Comparison of ENCODE assay signal across 8 cellular contexts in the genomic region with DNA sequence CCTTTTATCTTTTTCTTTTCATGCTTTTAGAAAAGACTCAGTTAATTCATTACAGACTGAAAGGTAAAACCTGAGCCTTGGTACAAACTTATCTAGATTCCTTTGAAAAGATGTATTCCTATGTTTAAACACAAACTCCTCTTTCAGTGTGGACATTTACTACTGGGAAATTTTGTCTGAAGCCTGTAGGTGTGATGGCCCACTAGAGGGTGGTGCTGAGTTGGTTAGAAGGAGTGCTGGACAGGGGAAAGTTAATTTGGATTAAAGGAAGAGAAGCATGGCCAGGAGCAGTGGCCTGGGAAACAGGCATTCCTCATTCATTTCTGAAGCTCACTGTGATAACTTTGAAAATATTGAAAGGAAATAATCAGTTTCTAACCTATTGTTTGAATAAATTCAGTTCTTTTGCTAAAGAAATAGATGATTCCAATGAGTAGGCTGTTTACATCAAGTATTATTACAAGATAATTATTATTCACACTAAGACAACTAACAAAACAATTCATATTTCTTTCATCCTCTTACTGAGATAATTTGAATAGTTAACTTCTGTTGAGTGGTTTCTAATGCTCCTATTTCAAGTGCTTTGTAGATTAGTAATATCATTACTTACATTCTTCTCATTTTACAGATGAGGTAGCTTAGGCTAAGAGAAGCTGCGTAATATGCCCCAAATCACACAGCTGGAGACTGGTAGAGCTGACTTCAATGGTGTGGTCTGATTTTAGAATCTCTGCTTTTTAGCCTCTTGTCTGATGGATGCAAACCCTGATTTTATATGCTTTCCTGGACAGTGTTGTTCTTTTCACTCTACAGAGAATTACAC.
DNase-seq lines count a peak whose midpoint lies in the region; ATAC-seq and TF ChIP-seq lines count a peak whose summit lies in the region.

No MANE protein-coding gene starts in this region.

- ATAC-seq in HG02610 (IDR thresholded peaks at IDR 0.05; ENCODE audit: unreplicated experiment) (peak; percentile 80), body of pancreas (peak; percentile 68)

- WGBS in body of pancreas, 2 donors, result 100% methylated on average over 1 of the region's 1 CpG

- H3K4me1 ChIP-seq in body of pancreas, result no peaks in the 10 kb centered on the region

- H3K4me3 ChIP-seq in body of pancreas, result no peak overlapping the region
- H3K4me3 ChIP-seq in kidney epithelial cell (ENCODE audit: low read depth, low read length), result no peak overlapping the region

- no peaks in the 10 kb centered on the region for H3K9me3 ChIP-seq in body of pancreas

- no peaks in the 10 kb centered on the region for H3K36me3 ChIP-seq in body of pancreas (replicated peaks in 1 of 2; ENCODE audit: insufficient read depth in 1 of 2, low read depth in 2 of 2)
- H3K36me3 ChIP-seq in kidney epithelial cell (ENCODE audit: control insufficient read depth, insufficient read depth, low read length), result no peaks in the 10 kb centered on the region

- no peak overlapping the region for H3K27ac ChIP-seq in body of pancreas

- peak; percentile 28 to 53 (median 43) for TF ChIP-seq CTCF in body of pancreas (IDR thresholded peaks at IDR 0.05)
- peak; percentile 91 for TF ChIP-seq CTCF in kidney epithelial cell (IDR thresholded peaks at IDR 0.05; ENCODE audit: insufficient read depth, low read length, poor library complexity, severe bottlenecking)

- no peak for TF ChIP-seq POLR2A in body of pancreas (IDR thresholded peaks at IDR 0.05)

- H3K27me3 ChIP-seq in body of pancreas, result no peaks in the 10 kb centered on the region
- no peaks in the 10 kb centered on the region for H3K27me3 ChIP-seq in kidney epithelial cell (ENCODE audit: control insufficient read depth, insufficient read depth, low read length)

- intact Hi-C loops in body of pancreas (cut with DNase I), result no loop called here

- DNase-seq in A172 (ENCODE audit: low spot score), result peak; percentile 63
- peak; percentile 66 for DNase-seq in GM03348 (ENCODE audit: low spot score)
- DNase-seq in NCI-H2227 (lab: John Stamatoyannopoulos, UW; ENCODE audit: unreplicated experiment), result peak; percentile 22
- DNase-seq in body of pancreas, result peak; percentile 34 to 50 (median 44)
- peak; percentile 9 for DNase-seq in kidney epithelial cell (ENCODE audit: low read depth)
- DNase-seq in activated effector memory CD4-positive, alpha-beta T cell treated with Interleukin-2 at 50 U/mL for 16 hours, result no peak
- no peak for DNase-seq in NCI-H524 treated with DMSO at 0.1 percent for 48 hours (lab: John Stamatoyannopoulos, UW)

Comparison
In these comparisons a context has a peak if more than half of its experiments do, and no peak if none do; other contexts are left out.
1. DNase-seq: peak in A172 (single experiment), GM03348 (single experiment), NCI-H2227 (single experiment), body of pancreas (4 of 4) and kidney epithelial cell (single experiment); none in activated effector memory CD4-positive, alpha-beta T cell treated with Interleukin-2 at 50 U/mL for 16 hours (single experiment) and NCI-H524 treated with DMSO at 0.1 percent for 48 hours (single experiment).